In the genomic region with DNA sequence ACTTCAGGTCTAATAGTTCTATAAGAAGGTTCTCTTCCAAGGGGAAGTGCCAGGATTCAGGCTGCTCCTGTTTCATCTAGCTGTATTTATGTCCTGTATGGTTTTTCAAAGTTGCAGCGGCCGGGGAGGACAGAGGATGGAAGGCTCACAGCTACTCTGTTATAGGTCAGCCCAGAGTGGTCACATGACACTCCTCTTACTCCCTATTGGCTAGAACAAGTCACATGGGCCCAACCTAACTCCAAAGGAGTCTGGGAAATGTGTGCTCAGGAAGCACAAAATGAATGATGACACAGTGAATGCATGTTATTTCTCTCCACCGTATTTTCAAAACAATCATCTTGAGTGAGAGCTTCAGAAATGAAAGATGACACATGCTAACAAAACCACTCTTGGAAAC, we compare ENCODE assay signal across 2 cellular contexts.
TF ChIP-seq lines count a peak whose summit lies in the region.

No MANE protein-coding gene starts in this region.

TF ChIP-seq in Ishikawa, 13 proteins besides CTCF, POLR2A, EP300 and RAD21 (continued from another document):
- TF ChIP-seq, protein P1, sequence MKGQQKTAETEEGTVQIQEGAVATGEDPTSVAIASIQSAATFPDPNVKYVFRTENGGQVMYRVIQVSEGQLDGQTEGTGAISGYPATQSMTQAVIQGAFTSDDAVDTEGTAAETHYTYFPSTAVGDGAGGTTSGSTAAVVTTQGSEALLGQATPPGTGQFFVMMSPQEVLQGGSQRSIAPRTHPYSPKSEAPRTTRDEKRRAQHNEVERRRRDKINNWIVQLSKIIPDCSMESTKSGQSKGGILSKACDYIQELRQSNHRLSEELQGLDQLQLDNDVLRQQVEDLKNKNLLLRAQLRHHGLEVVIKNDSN (IDR thresholded peaks at IDR 0.05): peak; percentile 35; the same call in 1 of the 2 replicates

TF ChIP-seq in H1, 55 proteins besides CTCF, POLR2A, EP300 and RAD21:
- peak; percentile 59 for TF ChIP-seq USF2 (IDR thresholded peaks at IDR 0.05; ENCODE audit: low read length)
- no peak for TF ChIP-seq GABPA (IDR thresholded peaks at IDR 0.05; ENCODE audit: borderline replicate concordance, insufficient read depth, low read length)
